11 cellular contexts compared by ENCODE assay signal in genomic region chr7:123558506-123558874, GRCh38. TPM values are rescaled to one million over a fixed set of nuclear protein-coding genes. Genes with fewer than 3 reads are reported as not detected.
DNase-seq lines count a peak whose midpoint lies in the region; ATAC-seq and TF ChIP-seq lines count a peak whose summit lies in the region.
"Had no signal": no experiment of that assay in that cellular context is flagged by ENCODE, and none has a peak within 500 bp of the region (broad histone marks: within the 10 kb centered on the region; RNA-seq: fewer than 3 reads in every experiment).

No MANE protein-coding gene starts in this region.

- no peaks in the 10 kb centered on the region for H3K9me3 ChIP-seq in heart right ventricle
- H3K9me3 ChIP-seq in mammary epithelial cell (replicated peaks; ENCODE audit: insufficient read depth, low read length), result no peaks in the 10 kb centered on the region
- H3K9me3 ChIP-seq in naive thymus-derived CD4-positive, alpha-beta T cell (ENCODE audit: control insufficient read depth in 2 of 3, low read length in 3 of 3), result no peaks in the 10 kb centered on the region
- H3K9me3 ChIP-seq in vagina, result no peaks in the 10 kb centered on the region

- peak overlapping the region; percentile 100 for H2AFZ ChIP-seq in mammary epithelial cell (ENCODE audit: low read depth, low read length)

- peaks cover 0 to 28% (median 0%) of the 10 kb centered on the region in 9 donors for H3K36me3 ChIP-seq in heart right ventricle
- H3K36me3 ChIP-seq in mammary epithelial cell (ENCODE audit: insufficient read depth, low read length), result peaks cover 2% of the 10 kb centered on the region
- no peaks in the 10 kb centered on the region for H3K36me3 ChIP-seq in naive thymus-derived CD4-positive, alpha-beta T cell (ENCODE audit: control insufficient read depth in 2 of 3, insufficient read depth in 3 of 3, low read length in 3 of 3)
- peaks cover 0 to 1% of the 10 kb centered on the region in 2 donors for H3K36me3 ChIP-seq in vagina

- H3K27me3 ChIP-seq in heart right ventricle (no peaks in the 10 kb centered on the region), mammary epithelial cell (ENCODE audit: insufficient read depth, low read length) (no peaks in the 10 kb centered on the region), vagina (no peaks in the 10 kb centered on the region)
- no peaks in the 10 kb centered on the region for H3K27me3 ChIP-seq in naive thymus-derived CD4-positive, alpha-beta T cell (ENCODE audit: control insufficient read depth in 2 of 2, insufficient read depth in 2 of 2, low read length in 2 of 2)

- in situ Hi-C loops in mammary epithelial cell (cut with MboI; ENCODE audit: low sequenced_read_pairs in 2 of 2), result no loop called here

- no peak for ATAC-seq in heart right ventricle
- no peak for ATAC-seq in left cardiac atrium
- ATAC-seq in naive thymus-derived CD4-positive, alpha-beta T cell, result no peak
- ATAC-seq in HG02759 (IDR thresholded peaks at IDR 0.05; ENCODE audit: unreplicated experiment), result no peak
- ATAC-seq in T-cell (replicated peaks in 1 of 4), result no peak
- no peak for ATAC-seq in GM21390 (IDR thresholded peaks at IDR 0.05; ENCODE audit: unreplicated experiment)

- H3K79me2 ChIP-seq in mammary epithelial cell (ENCODE audit: insufficient read depth, low read length), result peaks cover 25% of the 10 kb centered on the region

- no TSS peak for BruUV-seq in mammary epithelial cell (replicated peaks; lab: Mats Ljungman, UMichigan)

- peaks cover 3 to 42% (median 37%) of the 10 kb centered on the region in 9 donors for H3K4me1 ChIP-seq in heart right ventricle
- H3K4me1 ChIP-seq in mammary epithelial cell (ENCODE audit: insufficient read depth, low read length), result peaks cover 4% of the 10 kb centered on the region
- H3K4me1 ChIP-seq in naive thymus-derived CD4-positive, alpha-beta T cell (ENCODE audit: control insufficient read depth in 2 of 2, insufficient read depth in 2 of 2, low read length in 2 of 2), result peaks cover 13 to 15% of the 10 kb centered on the region in 2 donors
- peaks cover 26% of the 10 kb centered on the region for H3K4me1 ChIP-seq in vagina

- H4K20me1 ChIP-seq in mammary epithelial cell (ENCODE audit: insufficient read depth, low read length), result no peaks in the 10 kb centered on the region

- peak overlapping the region; percentile 98 for H3K9ac ChIP-seq in mammary epithelial cell (ENCODE audit: insufficient read depth, low read length)

- DNase-seq in heart right ventricle (no peak), left cardiac atrium (no peak), mammary epithelial cell (no peak), vagina (ENCODE audit: extremely low spot score in 2 of 2) (no peak), T-cell (no peak)
- no peak for DNase-seq in naive thymus-derived CD4-positive, alpha-beta T cell
- DNase-seq: activated effector memory CD4-positive, alpha-beta T cell treated with anti-CD3 and anti-CD28 coated beads, Interleukin-2, amount 50 U/mL, for 16 hours had no signal

- peaks cover 3 to 8% (median 4%) of the 10 kb centered on the region in 7 donors for H3K4me1 Mint-ChIP-seq in naive thymus-derived CD4-positive, alpha-beta T cell
- H3K4me1 Mint-ChIP-seq in T-cell, result peaks cover 3 to 5% (median 4%) of the 10 kb centered on the region in 3 donors

- dilution Hi-C loops in mammary epithelial cell (cut with HindIII; ENCODE audit: low sequenced_read_pairs), result no loop called here

- H3K4me3 ChIP-seq in heart right ventricle, result peak overlapping the region; percentile 61 to 92 (median 76)
- peak overlapping the region; percentile 61 to 99 (median 92) for H3K4me3 ChIP-seq in mammary epithelial cell (replicated peaks in 1 of 3; ENCODE audit: insufficient read depth in 1 of 3, low read depth in 2 of 3, low read length in 3 of 3)
- H3K4me3 ChIP-seq in naive thymus-derived CD4-positive, alpha-beta T cell (ENCODE audit: low read length), result peak overlapping the region; percentile 95
- peak overlapping the region; percentile 84 to 95 for H3K4me3 ChIP-seq in vagina

- intact Hi-C loops in heart right ventricle (cut with DNase I), result loop anchor here in 3 of 10 donors (5.0 to 10.0 kb wide), 4 partner anchors 146 to 1416 kb away; partner anchors contain the start of genes WASL (in 2 of the 3) and AASS (in 1 of the 3)
- intact Hi-C loops in left cardiac atrium (cut with DNase I), result loop anchor here in 1 of 2 donors (10.0 kb wide), 1 partner anchor 136 kb away; no protein-coding TSS in a partner anchor
- intact Hi-C loops in mammary epithelial cell (cut with micrococcal nuclease), result loop anchor here (5.0 kb wide), 1 partner anchor 439 kb away; no protein-coding TSS in a partner anchor
- intact Hi-C loops in naive thymus-derived CD4-positive, alpha-beta T cell (cut with micrococcal nuclease), result no loop called here
- intact Hi-C loops in vagina (cut with DNase I), result no loop called here

- H3K27ac Mint-ChIP-seq in naive thymus-derived CD4-positive, alpha-beta T cell, result peak overlapping the region in 1 of 9 donors; percentile 3
- H3K27ac Mint-ChIP-seq in T-cell, result no peak overlapping the region
- H3K27ac Mint-ChIP-seq: natural killer cell treated with Interleukin-12 subunit alpha and Interleukin-12 subunit beta and Interleukin-15 and Interleukin-18, amount 100 ng/mL, for 72 hours had no signal

- no peaks in the 10 kb centered on the region for H3K9me3 Mint-ChIP-seq in naive thymus-derived CD4-positive, alpha-beta T cell
- H3K9me3 Mint-ChIP-seq in T-cell, result no peaks in the 10 kb centered on the region
- H3K9me3 Mint-ChIP-seq: natural killer cell treated with Interleukin-12 subunit alpha and Interleukin-12 subunit beta and Interleukin-15 and Interleukin-18, amount 100 ng/mL, for 72 hours had no signal

- WGBS in heart right ventricle, 2 donors, result 77 to 79% methylated on average over 1 of the region's 1 CpG
- 38% methylated on average over 1 of the region's 1 CpG for WGBS in mammary epithelial cell (ENCODE audit: low coverage, missing lambda C conversion rate)

- H3K27ac ChIP-seq in heart right ventricle (peak overlapping the region in 9 of 10 donors; percentile 90 to 96 (median 92)), mammary epithelial cell (ENCODE audit: insufficient read depth, low read depth, low read length) (peak overlapping the region; percentile 95), vagina (peak overlapping the region; percentile 76)
- H3K27ac ChIP-seq in naive thymus-derived CD4-positive, alpha-beta T cell (ENCODE audit: low read depth, low read length), result peak overlapping the region; percentile 90

- TF ChIP-seq CTCF in heart right ventricle (IDR thresholded peaks at IDR 0.05), result no peak
- no peak for TF ChIP-seq CTCF in mammary epithelial cell (conservative IDR thresholded peaks at IDR 0.05 in 1 of 2, IDR thresholded peaks at IDR 0.05 in 1 of 2; ENCODE audit: extremely low read depth in 1 of 2, insufficient read depth in 1 of 2, low read depth in 1 of 2, low read length in 2 of 2)
- no peak for TF ChIP-seq CTCF in vagina (IDR thresholded peaks at IDR 0.05)

- POLR2A ChIA-PET in naive thymus-derived CD4-positive, alpha-beta T cell (lab: Charles Lee), result interaction anchor here (1.1 to 2.6 kb wide), 4 partner anchors 9 to 190 kb away, joined by 3 to 21 read pairs (median 12); partner anchors contain the start of genes IQUB and WASL
- POLR2A ChIA-PET in T-cell (lab: Charles Lee), result interaction anchor here (0.5 to 2.5 kb wide), 4 partner anchors 23 to 190 kb away, joined by 4 to 16 read pairs (median 4); partner anchors contain the start of genes IQUB (in 2 of the 2) and WASL (in 1 of the 2)

- peaks cover 0 to 6% (median 5%) of the 10 kb centered on the region in 5 donors for H3K27me3 Mint-ChIP-seq in naive thymus-derived CD4-positive, alpha-beta T cell
- H3K27me3 Mint-ChIP-seq in T-cell, result peaks cover 2 to 6% of the 10 kb centered on the region in 2 donors

- H3K36me3 Mint-ChIP-seq in naive thymus-derived CD4-positive, alpha-beta T cell, result peaks cover 0 to 4% (median 3%) of the 10 kb centered on the region in 5 donors
- no peaks in the 10 kb centered on the region for H3K36me3 Mint-ChIP-seq in T-cell
- H3K36me3 Mint-ChIP-seq: natural killer cell treated with Interleukin-12 subunit alpha and Interleukin-12 subunit beta and Interleukin-15 and Interleukin-18, amount 100 ng/mL, for 72 hours had no signal

- H3K4me2 ChIP-seq in mammary epithelial cell (ENCODE audit: insufficient read depth, low read depth, low read length), result peak overlapping the region; percentile 69

- no peak overlapping the region for H3K4me3 Mint-ChIP-seq in naive thymus-derived CD4-positive, alpha-beta T cell
- no peak overlapping the region for H3K4me3 Mint-ChIP-seq in T-cell
- H3K4me3 Mint-ChIP-seq: natural killer cell treated with Interleukin-12 subunit alpha and Interleukin-12 subunit beta and Interleukin-15 and Interleukin-18, amount 100 ng/mL, for 72 hours had no signal

- CTCF ChIA-PET in mammary epithelial cell (lab: Charles Lee; ENCODE audit: low non-redundant PET), result no interaction called here
- CTCF ChIA-PET in naive thymus-derived CD4-positive, alpha-beta T cell (lab: Charles Lee), result interaction anchor here (0.8 to 0.9 kb wide), 2 partner anchors 19 to 64 kb away, joined by 3 read pairs; no protein-coding TSS in a partner anchor
- CTCF ChIA-PET in T-cell (lab: Charles Lee), result interaction anchor here (0.9 to 2.9 kb wide), 7 partner anchors 14 to 191 kb away, joined by 3 to 29 read pairs (median 3); partner anchors contain the start of genes IQUB (in 1 of the 2) and WASL (in 1 of the 2)

- TF ChIP-seq POLR2A in vagina (IDR thresholded peaks at IDR 0.05), result no peak

RNA-seq across cellular contexts. Expression of gene NDUFA5, which starts 0.9 kb away (rescaled TPM):
- 100 to 1,000 TPM; 185 to 358 (median 281) TPM for total RNA-seq in heart right ventricle
- polyA plus RNA-seq in heart right ventricle, result 100 to 1,000 TPM; 123 to 491 TPM
- 100 to 1,000 TPM; 240 to 283 TPM for total RNA-seq in left cardiac atrium
- total RNA-seq in mammary epithelial cell, result 10 to 100 TPM; 29.5 to 57.4 TPM
- polyA plus RNA-seq in mammary epithelial cell, result 9.7 TPM
- 16.4 TPM for polyA minus RNA-seq in mammary epithelial cell
- total RNA-seq in naive thymus-derived CD4-positive, alpha-beta T cell, result 10 to 100 TPM; 51.2 to 64.1 (median 62.5) TPM
- polyA plus RNA-seq in naive thymus-derived CD4-positive, alpha-beta T cell, result 10 to 100 TPM; 40.8 to 97.8 TPM
- 25.8 TPM for total RNA-seq in vagina
- total RNA-seq in T-cell, result 10 to 100 TPM; 47.0 to 56.5 (median 48.8) TPM

RNA-seq across cellular contexts. Expression of gene IQUB, which starts 24.1 kb away (rescaled TPM):
- under 1 TPM; 0.17 to 0.83 (median 0.53) TPM for total RNA-seq in heart right ventricle
- polyA plus RNA-seq in heart right ventricle, result under 1 TPM; 0.13 to 0.15 TPM
- total RNA-seq in left cardiac atrium, result under 1 TPM; 0.24 to 0.38 TPM
- total RNA-seq in mammary epithelial cell, result 1 to 10 TPM in 1 of 2 donors, under 1 TPM in 1; 0.26 to 1.5 TPM
- 0.03 TPM for polyA plus RNA-seq in mammary epithelial cell
- not detected for polyA minus RNA-seq in mammary epithelial cell
- under 1 TPM in 1 of 5 experiments, not detected in 4; 0.24 TPM for total RNA-seq in naive thymus-derived CD4-positive, alpha-beta T cell
- polyA plus RNA-seq in naive thymus-derived CD4-positive, alpha-beta T cell, result under 1 TPM in 1 of 2 donors, not detected in 1; 0.09 TPM
- 0.98 TPM for total RNA-seq in vagina
- under 1 TPM in 2 of 5 donors, not detected in 3; 0.09 TPM for total RNA-seq in T-cell
- total RNA-seq: esophagus mucosa had no signal

RNA-seq across cellular contexts. Expression of gene ASB15, which starts 43.1 kb away (rescaled TPM):
- total RNA-seq in heart right ventricle, result 10 to 100 TPM; 24.8 to 80.6 (median 55.8) TPM
- polyA plus RNA-seq in heart right ventricle, result 10 to 100 TPM in 1 of 2 donors, under 1 TPM in 1; 0.99 to 20.3 TPM
- total RNA-seq in left cardiac atrium, result 10 to 100 TPM; 18.9 to 34.3 TPM
- total RNA-seq in mammary epithelial cell, result not detected
- not detected for polyA plus RNA-seq in mammary epithelial cell
- polyA minus RNA-seq in mammary epithelial cell, result not detected
- not detected for total RNA-seq in naive thymus-derived CD4-positive, alpha-beta T cell
- polyA plus RNA-seq in naive thymus-derived CD4-positive, alpha-beta T cell, result under 1 TPM; 0.07 to 0.15 TPM
- not detected for total RNA-seq in vagina
- total RNA-seq in T-cell, result not detected
- total RNA-seq: esophagus mucosa; natural killer cell treated with Interleukin-12 subunit alpha and Interleukin-12 subunit beta and Interleukin-15 and Interleukin-18, amount 100 ng/mL, for 72 hours had no signal

Comparison
In these comparisons a context has a peak if more than half of its experiments do, and no peak if none do; other contexts are left out.
1. RNA of gene ASB15, which starts 43.1 kb away (total RNA-seq): 24.8 to 80.6 TPM in heart right ventricle and 18.9 to 34.3 TPM in left cardiac atrium; not detected in mammary epithelial cell, not detected in naive thymus-derived CD4-positive, alpha-beta T cell, not detected in vagina (single experiment) and not detected in T-cell; every median in the first group is over 10 times any median in the second.
2. Peak in every context shown above with its lines, with median percentiles within 50 percentile points of each other: H3K27ac ChIP-seq and H3K4me3 ChIP-seq.